In the genomic region with DNA sequence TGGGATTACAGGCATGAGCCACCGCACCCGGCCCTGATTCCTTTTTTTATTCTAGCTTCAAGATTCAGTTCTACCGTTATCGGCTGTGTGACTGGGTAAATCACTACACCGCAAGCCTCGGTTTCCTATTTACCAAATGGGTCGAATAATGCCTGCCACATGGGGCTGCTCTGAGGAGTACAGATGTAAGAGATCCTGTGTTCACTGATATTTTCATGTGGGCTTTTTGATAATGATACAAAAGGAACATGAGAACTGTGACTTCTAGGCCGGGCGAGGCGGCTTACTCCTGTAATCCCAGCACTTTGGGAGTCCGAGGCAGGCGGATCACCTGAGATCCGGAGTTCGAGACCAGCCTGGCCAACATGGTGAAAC, we compare ENCODE assay signal across 2 cellular contexts.
TF ChIP-seq lines count a peak whose summit lies in the region.

No MANE protein-coding gene starts in this region.

TF ChIP-seq in K562, 482 proteins besides CTCF, POLR2A, EP300 and RAD21:
- TF ChIP-seq BCOR (IDR thresholded peaks at IDR 0.05) (peak; percentile 9; the same call in 1 of the 2 replicates), ADNP (tag; IDR thresholded peaks at IDR 0.05) (0 out of 2 replicates have a peak, but pooled peaks have one; percentile 28), ERF (CRISPR knock-in tag; IDR thresholded peaks at IDR 0.05) (no peak)
TF ChIP-seq in K562: peak in this region for 2.

TF ChIP-seq in neural cell, 6 proteins besides CTCF, POLR2A, EP300 and RAD21:
- TF ChIP-seq TAF1 (IDR thresholded peaks at IDR 0.05; ENCODE audit: low read depth) (no peak), EZH2 (IDR thresholded peaks at IDR 0.05; ENCODE audit: borderline replicate concordance, insufficient read depth, low read length, poor library complexity, severe bottlenecking) (no peak), SMC3 (conservative IDR thresholded peaks at IDR 0.05; ENCODE audit: poor library complexity) (no peak), MXI1 (conservative IDR thresholded peaks at IDR 0.05; ENCODE audit: poor library complexity, severe bottlenecking) (no peak), POLR2AphosphoS5 (IDR thresholded peaks at IDR 0.05) (no peak)
- TF ChIP-seq, protein P1, sequence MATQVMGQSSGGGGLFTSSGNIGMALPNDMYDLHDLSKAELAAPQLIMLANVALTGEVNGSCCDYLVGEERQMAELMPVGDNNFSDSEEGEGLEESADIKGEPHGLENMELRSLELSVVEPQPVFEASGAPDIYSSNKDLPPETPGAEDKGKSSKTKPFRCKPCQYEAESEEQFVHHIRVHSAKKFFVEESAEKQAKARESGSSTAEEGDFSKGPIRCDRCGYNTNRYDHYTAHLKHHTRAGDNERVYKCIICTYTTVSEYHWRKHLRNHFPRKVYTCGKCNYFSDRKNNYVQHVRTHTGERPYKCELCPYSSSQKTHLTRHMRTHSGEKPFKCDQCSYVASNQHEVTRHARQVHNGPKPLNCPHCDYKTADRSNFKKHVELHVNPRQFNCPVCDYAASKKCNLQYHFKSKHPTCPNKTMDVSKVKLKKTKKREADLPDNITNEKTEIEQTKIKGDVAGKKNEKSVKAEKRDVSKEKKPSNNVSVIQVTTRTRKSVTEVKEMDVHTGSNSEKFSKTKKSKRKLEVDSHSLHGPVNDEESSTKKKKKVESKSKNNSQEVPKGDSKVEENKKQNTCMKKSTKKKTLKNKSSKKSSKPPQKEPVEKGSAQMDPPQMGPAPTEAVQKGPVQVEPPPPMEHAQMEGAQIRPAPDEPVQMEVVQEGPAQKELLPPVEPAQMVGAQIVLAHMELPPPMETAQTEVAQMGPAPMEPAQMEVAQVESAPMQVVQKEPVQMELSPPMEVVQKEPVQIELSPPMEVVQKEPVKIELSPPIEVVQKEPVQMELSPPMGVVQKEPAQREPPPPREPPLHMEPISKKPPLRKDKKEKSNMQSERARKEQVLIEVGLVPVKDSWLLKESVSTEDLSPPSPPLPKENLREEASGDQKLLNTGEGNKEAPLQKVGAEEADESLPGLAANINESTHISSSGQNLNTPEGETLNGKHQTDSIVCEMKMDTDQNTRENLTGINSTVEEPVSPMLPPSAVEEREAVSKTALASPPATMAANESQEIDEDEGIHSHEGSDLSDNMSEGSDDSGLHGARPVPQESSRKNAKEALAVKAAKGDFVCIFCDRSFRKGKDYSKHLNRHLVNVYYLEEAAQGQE (IDR thresholded peaks at IDR 0.05; ENCODE audit: borderline replicate concordance): no peak
